Comparison of ENCODE assay signal across 11 cellular contexts in genomic region chr15:31330111-31330785, GRCh38. TPM values are rescaled to one million over a fixed set of nuclear protein-coding genes. Genes with fewer than 3 reads are reported as not detected.
DNase-seq lines count a peak whose midpoint lies in the region; ATAC-seq and TF ChIP-seq lines count a peak whose summit lies in the region.
"Had no signal": no experiment of that assay in that cellular context is flagged by ENCODE, and none has a peak within 500 bp of the region (broad histone marks: within the 10 kb centered on the region; RNA-seq: fewer than 3 reads in every experiment).

No MANE protein-coding gene starts in this region.

- intact Hi-C loops in CD4-positive, alpha-beta T cell (cut with DNase I, micrococcal nuclease) = loop anchor here in 1 of 2 experiments (2.0 kb wide), 1 partner anchor 17 kb away; no protein-coding TSS in a partner anchor

- H4K20me1 ChIP-seq in Loucy (ENCODE audit: insufficient read depth, low read length, poor library complexity, severe bottlenecking) = peaks cover 70% of the 10 kb centered on the region

- H3K9me3 Mint-ChIP-seq in CD4-positive, alpha-beta T cell = no peaks in the 10 kb centered on the region
- no peaks in the 10 kb centered on the region for H3K9me3 Mint-ChIP-seq in effector memory CD8-positive, alpha-beta T cell
- no peaks in the 10 kb centered on the region for H3K9me3 Mint-ChIP-seq in osteocyte (ENCODE audit: unreplicated experiment)

- H3K36me3 ChIP-seq in Loucy (ENCODE audit: insufficient read depth, low read length) = no peaks in the 10 kb centered on the region
- H3K36me3 ChIP-seq: WERI-Rb-1 had no signal

- no peak for TF ChIP-seq CTCF in CD4-positive, alpha-beta T cell (IDR thresholded peaks at IDR 0.05)
- TF ChIP-seq CTCF in Loucy (conservative IDR thresholded peaks at IDR 0.05; ENCODE audit: low read length) (no peak), osteocyte (IDR thresholded peaks at IDR 0.05) (no peak)

- POLR2A ChIA-PET in CD4-positive, alpha-beta T cell (lab: Charles Lee) = interaction anchor here (0.9 to 9.1 kb wide), 5 partner anchors 10 to 130 kb away, joined by 3 to 566 read pairs (median 11); no protein-coding TSS in a partner anchor

- DNase-seq in CD4-positive, alpha-beta T cell = no peak
- no peak for DNase-seq in effector memory CD8-positive, alpha-beta T cell
- DNase-seq in osteocyte (ENCODE audit: extremely low spot score, unreplicated experiment) (no peak), HK-2 (ENCODE audit: unreplicated experiment) (no peak), dedifferentiated amniotic fluid mesenchymal stem cell (ENCODE audit: extremely low spot score) (no peak), KG1 (lab: John Stamatoyannopoulos, UW) (no peak)
- DNase-seq: NCI-H226, WERI-Rb-1 had no signal

- peaks cover 73% of the 10 kb centered on the region for H3K79me2 ChIP-seq in Loucy (ENCODE audit: insufficient read depth, low read length)

- H3K4me1 Mint-ChIP-seq in CD4-positive, alpha-beta T cell (ENCODE audit: low read depth) = peaks cover 69% of the 10 kb centered on the region
- peaks cover 58 to 64% of the 10 kb centered on the region in 2 donors for H3K4me1 Mint-ChIP-seq in effector memory CD8-positive, alpha-beta T cell (ENCODE audit: low read depth in 2 of 2)
- peaks cover 41% of the 10 kb centered on the region for H3K4me1 Mint-ChIP-seq in osteocyte (ENCODE audit: unreplicated experiment)

- peaks cover 53% of the 10 kb centered on the region for H3K4me1 ChIP-seq in Loucy (ENCODE audit: insufficient read depth, low read length, poor library complexity, severe bottlenecking)

- peak overlapping the region; percentile 97 for H3K27ac Mint-ChIP-seq in CD4-positive, alpha-beta T cell
- H3K27ac Mint-ChIP-seq in effector memory CD8-positive, alpha-beta T cell = peak overlapping the region; percentile 98
- peak overlapping the region; percentile 57 for H3K27ac Mint-ChIP-seq in osteocyte (ENCODE audit: unreplicated experiment)

- CTCF ChIA-PET in CD4-positive, alpha-beta T cell (lab: Charles Lee) = interaction anchor here (0.9 to 1.9 kb wide), 3 partner anchors 18 to 158 kb away, joined by 3 to 5 read pairs (median 3); no protein-coding TSS in a partner anchor

- H3K9me2 ChIP-seq in Loucy (replicated peaks; ENCODE audit: low read depth, low read length) = no peaks in the 10 kb centered on the region

- H3K4me3 Mint-ChIP-seq in CD4-positive, alpha-beta T cell = peak overlapping the region; percentile 93
- H3K4me3 Mint-ChIP-seq in effector memory CD8-positive, alpha-beta T cell = peak overlapping the region; percentile 97 to 99
- peak overlapping the region; percentile 48 for H3K4me3 Mint-ChIP-seq in osteocyte (ENCODE audit: unreplicated experiment)

- H3K9me3 ChIP-seq in CD4-positive, alpha-beta T cell (ENCODE audit: control insufficient read depth, low read length) = no peaks in the 10 kb centered on the region
- H3K9me3 ChIP-seq in Loucy (ENCODE audit: insufficient read depth, low read depth, low read length) = no peaks in the 10 kb centered on the region

- H2AFZ ChIP-seq in Loucy (ENCODE audit: low read length) = no peak overlapping the region

- H3K4me3 ChIP-seq in Loucy (ENCODE audit: low read length, poor library complexity, severe bottlenecking) = peak overlapping the region; percentile 86

- H3K9ac ChIP-seq in Loucy (ENCODE audit: low read depth, low read length, poor library complexity, severe bottlenecking) = peak overlapping the region; percentile 51

- peaks cover 3% of the 10 kb centered on the region; the same call in 1 of the 2 replicates for H3F3A ChIP-seq in Loucy (ENCODE audit: low read depth)

- no peaks in the 10 kb centered on the region for H3K27me3 Mint-ChIP-seq in CD4-positive, alpha-beta T cell
- no peaks in the 10 kb centered on the region for H3K27me3 Mint-ChIP-seq in effector memory CD8-positive, alpha-beta T cell
- H3K27me3 Mint-ChIP-seq in osteocyte (ENCODE audit: unreplicated experiment) = no peaks in the 10 kb centered on the region

- no peak for ATAC-seq in CD4-positive, alpha-beta T cell (ENCODE audit: poor library complexity)
- no peak for ATAC-seq in effector memory CD8-positive, alpha-beta T cell (replicated peaks)
- ATAC-seq in GM19467 (IDR thresholded peaks at IDR 0.05; ENCODE audit: unreplicated experiment) = no peak

- peaks cover 65% of the 10 kb centered on the region for H3K36me3 Mint-ChIP-seq in CD4-positive, alpha-beta T cell (ENCODE audit: low read depth)
- peaks cover 60% of the 10 kb centered on the region for H3K36me3 Mint-ChIP-seq in effector memory CD8-positive, alpha-beta T cell (ENCODE audit: insufficient read depth)
- H3K36me3 Mint-ChIP-seq in osteocyte (ENCODE audit: unreplicated experiment) = no peaks in the 10 kb centered on the region

- peak overlapping the region; percentile 96 for H3K27ac ChIP-seq in CD4-positive, alpha-beta T cell (ENCODE audit: low read depth, low read length)
- H3K27ac ChIP-seq: HL-60, WERI-Rb-1 had no signal

- peak overlapping the region; percentile 84 for H3K4me2 ChIP-seq in Loucy (ENCODE audit: low read depth, low read length, poor library complexity, severe bottlenecking)

- no peaks in the 10 kb centered on the region for H3K27me3 ChIP-seq in CD4-positive, alpha-beta T cell (ENCODE audit: control insufficient read depth, insufficient read depth, low read length)
- H3K27me3 ChIP-seq in Loucy (ENCODE audit: insufficient read depth, low read length, poor library complexity, severe bottlenecking) = no peaks in the 10 kb centered on the region

RNA-seq across cellular contexts. Expression of gene KLF13, which starts 3.6 kb away (rescaled TPM):
- 100 to 1,000 TPM; 284 to 308 TPM for total RNA-seq in CD4-positive, alpha-beta T cell
- total RNA-seq in osteocyte = 54.5 and 57.7 TPM in 2 replicates

Comparison
In these comparisons a context has a peak if more than half of its experiments do, and no peak if none do; other contexts are left out.
1. H3K4me3 Mint-ChIP-seq: peak in every context shown above with its lines; median percentile 98 in effector memory CD8-positive, alpha-beta T cell; 93 in CD4-positive, alpha-beta T cell; 48 in osteocyte.